14 cellular contexts compared by ENCODE assay signal in genomic region chrX:9379697-9380551, GRCh38.
DNase-seq lines count a peak whose midpoint lies in the region; ATAC-seq, FAIRE-seq and TF ChIP-seq lines count a peak whose summit lies in the region.
"Had no signal": no experiment of that assay in that cellular context is flagged by ENCODE, and none has a peak within 500 bp of the region (broad histone marks: within the 10 kb centered on the region; RNA-seq: fewer than 3 reads in every experiment).

No MANE protein-coding gene starts in this region.

- peak overlapping the region; percentile 21 for H3K27ac ChIP-seq in keratinocyte (ENCODE audit: control insufficient read depth, insufficient read depth, low read length)
- H3K27ac ChIP-seq: heart left ventricle, tibial artery had no signal

- dilution Hi-C loops in keratinocyte (cut with MboI; ENCODE audit: extremely low pct_ligation_motif_present, low sequenced_read_pairs): no loop called here

- peaks cover 5% of the 10 kb centered on the region for H3K27me3 ChIP-seq in keratinocyte (ENCODE audit: control insufficient read depth, extremely low read depth, insufficient read depth, low read length)
- H3K27me3 ChIP-seq: tibial artery had no signal

- H3K4me3 ChIP-seq in keratinocyte (ENCODE audit: control insufficient read depth in 2 of 3, extremely low read depth in 1 of 3, insufficient read depth in 2 of 3, low read depth in 1 of 3, low read length in 3 of 3): no peak overlapping the region
- H3K4me3 ChIP-seq: heart left ventricle, tibial artery had no signal

- peaks cover 18% of the 10 kb centered on the region for H3K4me1 ChIP-seq in keratinocyte (ENCODE audit: control insufficient read depth, extremely low read depth, insufficient read depth, low read length)
- H3K4me1 ChIP-seq: tibial artery had no signal

- H3K4me2 ChIP-seq in keratinocyte (ENCODE audit: control insufficient read depth, extremely low read depth, insufficient read depth, low read depth, low read length): peak overlapping the region; percentile 18

- FAIRE-seq in keratinocyte (lab: Jason Lieb, UNC): peak; percentile 70

- no peaks in the 10 kb centered on the region for H3K79me2 ChIP-seq in keratinocyte (ENCODE audit: control insufficient read depth, insufficient read depth, low read length)

- no peaks in the 10 kb centered on the region for H4K20me1 ChIP-seq in keratinocyte (ENCODE audit: control insufficient read depth, extremely low read depth, insufficient read depth, low read length)

- no peaks in the 10 kb centered on the region for H3K9me3 Mint-ChIP-seq in HFFc6
- H3K9me3 Mint-ChIP-seq in T-helper 1 cell treated with Interleukin-12 subunit alpha and Interleukin-12 subunit beta and Interleukin-4 antibody, amounts not matched to agents 30 μg/mL and 1 μg/mL, for 36 hours: peaks cover 14% of the 10 kb centered on the region
- H3K9me3 Mint-ChIP-seq in stimulated activated naive CD8-positive, alpha-beta T cell treated with anti-CD3 and anti-CD28 coated beads, Interleukin-15, amount 100 ng/mL, for 72 hours: no peaks in the 10 kb centered on the region

- no peak for TF ChIP-seq CTCF in HFFc6 (IDR thresholded peaks at IDR 0.05)
- no peak for TF ChIP-seq CTCF in keratinocyte (optimal IDR thresholded peaks at IDR 0.05 in 1 of 3, IDR thresholded peaks at IDR 0.05 in 1 of 3, conservative IDR thresholded peaks at IDR 0.05 in 1 of 3; ENCODE audit: extremely low read depth in 1 of 3, insufficient read depth in 2 of 3, low read length in 3 of 3)

- no peaks in the 10 kb centered on the region for H3K9me3 ChIP-seq in keratinocyte (ENCODE audit: control insufficient read depth, low read depth, low read length)
- H3K9me3 ChIP-seq: tibial artery had no signal

- no peaks in the 10 kb centered on the region for H3K9me1 ChIP-seq in keratinocyte (ENCODE audit: control insufficient read depth, extremely low read depth, insufficient read depth, low read length)

- peak; percentile 25 for DNase-seq in NCI-H2029 (lab: John Stamatoyannopoulos, UW)
- DNase-seq in NCI-H2029 treated with DMSO at 0.1 percent for 48 hours (lab: John Stamatoyannopoulos, UW): no peak
- peak; percentile 54 for DNase-seq in HFFc6
- DNase-seq in keratinocyte (ENCODE audit: low read depth, low spot score): peak; percentile 42
- DNase-seq in stimulated activated naive CD8-positive, alpha-beta T cell treated with anti-CD3 and anti-CD28 coated beads, Interleukin-15, amount 100 ng/mL, for 72 hours: no peak
- DNase-seq in GM19240 (ENCODE audit: insufficient read length, low spot score): no peak
- DNase-seq in NK-92 (lab: John Stamatoyannopoulos, UW; ENCODE audit: unreplicated experiment): no peak
- DNase-seq: 8988T, cerebellar nuclear complex, heart left ventricle, Karpas-422, tibial artery had no signal

- no peak overlapping the region for H3K27ac Mint-ChIP-seq in HFFc6
- H3K27ac Mint-ChIP-seq in T-helper 1 cell treated with Interleukin-12 subunit alpha and Interleukin-12 subunit beta and Interleukin-4 antibody, amounts not matched to agents 30 μg/mL and 1 μg/mL, for 36 hours: peak overlapping the region; percentile 63
- H3K27ac Mint-ChIP-seq in stimulated activated naive CD8-positive, alpha-beta T cell treated with anti-CD3 and anti-CD28 coated beads, Interleukin-15, amount 100 ng/mL, for 72 hours: peak overlapping the region in 1 of 2 donors; percentile 27
- H3K27ac Mint-ChIP-seq: activated T-helper 1 cell treated with anti-CD3 and anti-CD28 coated beads, Interleukin-12 subunit alpha, Interleukin-12 subunit beta, Interleukin-2, Interleukin-4 antibody, amounts not matched to agents 30 ng/mL and 10 ng/mL and 1 ng/mL, durations not matched to agents 14 hours and 24 hours and 36 hours had no signal

- H3K4me3 Mint-ChIP-seq in HFFc6: no peak overlapping the region
- no peak overlapping the region for H3K4me3 Mint-ChIP-seq in T-helper 1 cell treated with Interleukin-12 subunit alpha and Interleukin-12 subunit beta and Interleukin-4 antibody, amounts not matched to agents 30 μg/mL and 1 μg/mL, for 36 hours
- no peak overlapping the region for H3K4me3 Mint-ChIP-seq in stimulated activated naive CD8-positive, alpha-beta T cell treated with anti-CD3 and anti-CD28 coated beads, Interleukin-15, amount 100 ng/mL, for 72 hours
- H3K4me3 Mint-ChIP-seq: activated T-helper 1 cell treated with anti-CD3 and anti-CD28 coated beads, Interleukin-12 subunit alpha, Interleukin-12 subunit beta, Interleukin-2, Interleukin-4 antibody, amounts not matched to agents 30 ng/mL and 10 ng/mL and 1 ng/mL, durations not matched to agents 14 hours and 24 hours and 36 hours had no signal

- H3K9ac ChIP-seq in keratinocyte (ENCODE audit: control insufficient read depth, extremely low read depth, insufficient read depth, low read length): no peak overlapping the region

- H3K36me3 ChIP-seq in keratinocyte (ENCODE audit: control insufficient read depth in 2 of 2, extremely low read depth in 1 of 2, insufficient read depth in 2 of 2, low read length in 2 of 2): no peaks in the 10 kb centered on the region
- H3K36me3 ChIP-seq: heart left ventricle, tibial artery had no signal

- peaks cover 20% of the 10 kb centered on the region for H3K4me1 Mint-ChIP-seq in HFFc6 (ENCODE audit: low read depth)
- peaks cover 24% of the 10 kb centered on the region for H3K4me1 Mint-ChIP-seq in T-helper 1 cell treated with Interleukin-12 subunit alpha and Interleukin-12 subunit beta and Interleukin-4 antibody, amounts not matched to agents 30 μg/mL and 1 μg/mL, for 36 hours (ENCODE audit: low read depth)
- peaks cover 8% of the 10 kb centered on the region for H3K4me1 Mint-ChIP-seq in stimulated activated naive CD8-positive, alpha-beta T cell treated with anti-CD3 and anti-CD28 coated beads, Interleukin-15, amount 100 ng/mL, for 72 hours

- peaks cover 9% of the 10 kb centered on the region for H3K27me3 Mint-ChIP-seq in HFFc6 (ENCODE audit: insufficient read depth)
- H3K27me3 Mint-ChIP-seq in T-helper 1 cell treated with Interleukin-12 subunit alpha and Interleukin-12 subunit beta and Interleukin-4 antibody, amounts not matched to agents 30 μg/mL and 1 μg/mL, for 36 hours (ENCODE audit: low read depth): no peaks in the 10 kb centered on the region
- H3K27me3 Mint-ChIP-seq in stimulated activated naive CD8-positive, alpha-beta T cell treated with anti-CD3 and anti-CD28 coated beads, Interleukin-15, amount 100 ng/mL, for 72 hours: no peaks in the 10 kb centered on the region

- no peak overlapping the region for H2AFZ ChIP-seq in keratinocyte (ENCODE audit: control insufficient read depth, low read length)

- no peaks in the 10 kb centered on the region for H3K36me3 Mint-ChIP-seq in HFFc6 (ENCODE audit: low read depth)
- peaks cover 4% of the 10 kb centered on the region for H3K36me3 Mint-ChIP-seq in T-helper 1 cell treated with Interleukin-12 subunit alpha and Interleukin-12 subunit beta and Interleukin-4 antibody, amounts not matched to agents 30 μg/mL and 1 μg/mL, for 36 hours (ENCODE audit: low read depth)

- ATAC-seq in stimulated activated naive CD8-positive, alpha-beta T cell treated with anti-CD3 and anti-CD28 coated beads, Interleukin-15, amount 100 ng/mL, for 72 hours: no peak
- ATAC-seq: heart left ventricle had no signal

Comparison
In these comparisons a context has a peak if more than half of its experiments do, and no peak if none do; other contexts are left out.
1. DNase-seq: peak in NCI-H2029 (single experiment), HFFc6 (single experiment) and keratinocyte (single experiment); none in NCI-H2029 treated with DMSO at 0.1 percent for 48 hours (single experiment), stimulated activated naive CD8-positive, alpha-beta T cell treated with anti-CD3 and anti-CD28 coated beads, Interleukin-15, amount 100 ng/mL, for 72 hours (0 of 2), GM19240 (single experiment) and NK-92 (single experiment).